In genomic region chr20:3766381-3766780, GRCh38 we compare ENCODE assay signal across 1 cellular context.
TF ChIP-seq lines count a peak whose summit lies in the region.

No MANE protein-coding gene starts in this region.

TF ChIP-seq in HCT116, 20 proteins besides CTCF, POLR2A, EP300 and RAD21 (continued from another document):
- TF ChIP-seq REST (IDR thresholded peaks at IDR 0.05; ENCODE audit: low read depth) (no peak), CBX3 (IDR thresholded peaks at IDR 0.05; ENCODE audit: low read depth) (no peak), SIN3A (IDR thresholded peaks at IDR 0.05; ENCODE audit: low read depth) (no peak), CEBPB (IDR thresholded peaks at IDR 0.05; ENCODE audit: low read depth) (no peak), POLR2AphosphoS5 (IDR thresholded peaks at IDR 0.05; ENCODE audit: low read depth, low read length) (no peak), EGR1 (IDR thresholded peaks at IDR 0.05; ENCODE audit: low read depth) (no peak), TCF7L2 (IDR thresholded peaks at IDR 0.05; ENCODE audit: borderline replicate concordance, extremely low read depth, insufficient read depth, insufficient read length) (no peak), ZFX (IDR thresholded peaks at IDR 0.05) (no peak), SRF (IDR thresholded peaks at IDR 0.05; ENCODE audit: low read depth) (no peak), ELF1 (IDR thresholded peaks at IDR 0.05; ENCODE audit: borderline replicate concordance, low read depth) (no peak), ATF3 (IDR thresholded peaks at IDR 0.05) (no peak), SP1 (IDR thresholded peaks at IDR 0.05; ENCODE audit: low read depth) (no peak), EZH2 (IDR thresholded peaks at IDR 0.05) (no peak), ZNF274 (IDR thresholded peaks at IDR 0.05; ENCODE audit: low read depth, low read length) (no peak), FOSL1 (IDR thresholded peaks at IDR 0.05; ENCODE audit: low read depth) (no peak)
- TF ChIP-seq, protein P1, sequence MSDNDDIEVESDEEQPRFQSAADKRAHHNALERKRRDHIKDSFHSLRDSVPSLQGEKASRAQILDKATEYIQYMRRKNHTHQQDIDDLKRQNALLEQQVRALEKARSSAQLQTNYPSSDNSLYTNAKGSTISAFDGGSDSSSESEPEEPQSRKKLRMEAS (IDR thresholded peaks at IDR 0.05), result no peak
